15 cellular contexts compared by ENCODE assay signal in the genomic region with DNA sequence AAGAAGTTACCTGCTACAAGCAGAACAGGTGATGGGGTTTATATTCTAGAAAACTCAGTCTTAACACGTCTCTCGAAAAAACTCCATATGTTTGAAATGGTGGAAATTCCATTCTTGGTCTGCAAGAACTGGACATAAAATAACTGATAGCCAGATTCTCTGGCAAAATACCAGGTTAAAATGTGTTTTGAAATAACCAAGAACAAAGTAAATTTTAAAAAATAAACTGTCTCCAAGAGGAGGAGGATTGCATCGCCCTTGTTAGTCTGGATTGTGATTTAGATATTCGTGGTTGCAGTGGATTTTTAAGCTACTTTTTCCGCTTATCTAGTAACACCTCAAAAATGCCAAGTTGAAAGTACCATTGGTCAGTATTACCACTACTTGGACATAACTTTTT.
"Had no signal": no experiment of that assay in that cellular context is flagged by ENCODE, and none has a peak within 500 bp of the region (broad histone marks: within the 10 kb centered on the region; RNA-seq: fewer than 3 reads in every experiment).

No MANE protein-coding gene starts in this region.

- H3K27ac Mint-ChIP-seq: activated naive CD8-positive, alpha-beta T cell treated with anti-CD3 and anti-CD28 coated beads, Interleukin-2, amount 50 U/mL, for 24 hours; activated T-helper 17 cell treated with anti-CD3 and anti-CD28 coated beads, Interleukin-2, amount 50 U/mL, for 72 hours; stimulated activated effector memory CD8-positive, alpha-beta T cell treated with anti-CD3 and anti-CD28 coated beads, Interleukin-12 subunit alpha, Interleukin-12 subunit beta, amount 100 ng/mL, for 72 hours had no signal

- ATAC-seq: activated naive CD8-positive, alpha-beta T cell treated with anti-CD3 and anti-CD28 coated beads, Interleukin-2, amount 50 U/mL, for 24 hours; activated T-helper 17 cell treated with anti-CD3 and anti-CD28 coated beads, Interleukin-2, amount 50 U/mL, for 72 hours; body of pancreas; stimulated activated effector memory CD8-positive, alpha-beta T cell treated with anti-CD3 and anti-CD28 coated beads, Interleukin-12 subunit alpha, Interleukin-12 subunit beta, amount 100 ng/mL, for 72 hours had no signal

- H3K9me3 ChIP-seq: body of pancreas, left ventricle myocardium inferior had no signal

- H3K9me3 Mint-ChIP-seq: activated naive CD8-positive, alpha-beta T cell treated with anti-CD3 and anti-CD28 coated beads, Interleukin-2, amount 50 U/mL, for 24 hours; activated T-helper 17 cell treated with anti-CD3 and anti-CD28 coated beads, Interleukin-2, amount 50 U/mL, for 72 hours; naive B cell; stimulated activated effector memory CD8-positive, alpha-beta T cell treated with anti-CD3 and anti-CD28 coated beads, Interleukin-12 subunit alpha, Interleukin-12 subunit beta, amount 100 ng/mL, for 72 hours had no signal

- H3K27me3 Mint-ChIP-seq: activated naive CD8-positive, alpha-beta T cell treated with anti-CD3 and anti-CD28 coated beads, Interleukin-2, amount 50 U/mL, for 24 hours; activated T-helper 17 cell treated with anti-CD3 and anti-CD28 coated beads, Interleukin-2, amount 50 U/mL, for 72 hours; naive B cell had no signal

- DNase-seq: activated CD4-positive, alpha-beta T cell treated with anti-CD3 and anti-CD28 coated beads, Interleukin-2, amount 50 U/mL, for 1 hour; activated naive CD4-positive, alpha-beta T cell treated with Interleukin-2 at 50 U/mL for 16 hours; activated naive CD8-positive, alpha-beta T cell treated with anti-CD3 and anti-CD28 coated beads, Interleukin-2, amount 50 U/mL, for 24 hours; body of pancreas; central memory CD4-positive, alpha-beta T cell; effector CD8-positive, alpha-beta T cell; kidney; left ventricle myocardium inferior; naive B cell; stimulated activated CD4-positive, alpha-beta T cell treated with anti-CD3 and anti-CD28 coated beads, Interleukin-12 subunit alpha, Interleukin-12 subunit beta, amount 100 ng/mL, for 4 hours; SW 1271 had no signal

- H3K4me1 ChIP-seq: body of pancreas, parathyroid adenoma had no signal

- H3K4me1 Mint-ChIP-seq: activated T-helper 17 cell treated with anti-CD3 and anti-CD28 coated beads, Interleukin-2, amount 50 U/mL, for 72 hours; naive B cell; stimulated activated effector memory CD8-positive, alpha-beta T cell treated with anti-CD3 and anti-CD28 coated beads, Interleukin-12 subunit alpha, Interleukin-12 subunit beta, amount 100 ng/mL, for 72 hours had no signal

- H3K4me3 Mint-ChIP-seq: activated naive CD8-positive, alpha-beta T cell treated with anti-CD3 and anti-CD28 coated beads, Interleukin-2, amount 50 U/mL, for 24 hours; activated T-helper 17 cell treated with anti-CD3 and anti-CD28 coated beads, Interleukin-2, amount 50 U/mL, for 72 hours; naive B cell; stimulated activated effector memory CD8-positive, alpha-beta T cell treated with anti-CD3 and anti-CD28 coated beads, Interleukin-12 subunit alpha, Interleukin-12 subunit beta, amount 100 ng/mL, for 72 hours had no signal

- H3K27me3 ChIP-seq: body of pancreas, hepatocyte had no signal

- H3K4me3 ChIP-seq: body of pancreas, hepatocyte, left ventricle myocardium inferior had no signal

- H3K9ac ChIP-seq: parathyroid adenoma had no signal

- H3K27ac ChIP-seq: body of pancreas, hepatocyte, left ventricle myocardium inferior, parathyroid adenoma had no signal

- FAIRE-seq: kidney had no signal
